25 cellular contexts compared by ENCODE assay signal in the genomic region with DNA sequence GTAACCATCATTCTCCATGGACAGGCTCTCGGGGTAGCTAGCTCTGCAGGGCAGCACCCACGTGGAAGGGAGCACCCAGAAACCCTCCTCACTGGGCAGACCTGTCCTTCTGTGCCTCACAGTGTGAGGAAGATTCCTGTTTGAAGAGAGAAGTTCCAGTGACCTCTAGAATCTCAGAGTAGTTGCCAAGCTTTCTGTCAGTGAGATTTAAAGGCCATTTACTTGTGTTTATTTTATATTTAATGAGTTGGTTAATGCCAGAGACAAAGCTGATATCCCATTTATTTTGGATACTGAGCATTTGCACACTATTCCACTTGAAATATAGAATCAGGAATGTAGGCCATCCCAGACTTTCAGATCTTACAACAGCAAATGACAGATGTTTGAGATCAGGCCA. TPM values are rescaled to one million over a fixed set of nuclear protein-coding genes. Genes with fewer than 3 reads are reported as not detected.
"Had no signal": no experiment of that assay in that cellular context is flagged by ENCODE, and none has a peak within 500 bp of the region (broad histone marks: within the 10 kb centered on the region; RNA-seq: fewer than 3 reads in every experiment).

No MANE protein-coding gene starts in this region.

- H3K4me3 ChIP-seq: coronary artery, esophagus squamous epithelium, heart right ventricle, left lung, pancreas, right atrium auricular region, suprapubic skin, vagina had no signal

- H3K4me1 ChIP-seq: pancreas had no signal

- H3K27me3 ChIP-seq: esophagus squamous epithelium, heart right ventricle, left lung, pancreas, right atrium auricular region, suprapubic skin, vagina had no signal

- DNase-seq: dermis blood vessel endothelial cell; effector memory CD8-positive, alpha-beta T cell; erythroblast; esophagus squamous epithelium; foreskin melanocyte; glutamatergic neuron; heart right ventricle; hippocampal formation; left cardiac atrium; left lung; mesendoderm; midbrain; naive thymus-derived CD8-positive, alpha-beta T cell; nephron progenitor cell; pancreas; stimulated activated CD4-positive, alpha-beta T cell treated with anti-CD3 and anti-CD28 coated beads, Interleukin-2, amount 100 ng/mL, for 24 hours; stimulated activated CD4-positive, alpha-beta T cell treated with anti-CD3 and anti-CD28 coated beads, Interleukin-4, amount 100 ng/mL, for 24 hours; stimulated activated naive CD8-positive, alpha-beta T cell treated with anti-CD3 and anti-CD28 coated beads, Interleukin-15, Interleukin-2, amounts not matched to agents 100 U/mL and 50 U/mL, for 24 hours; trophoblast cell had no signal

- ATAC-seq: effector memory CD8-positive, alpha-beta T cell; heart right ventricle; left cardiac atrium; left lung; naive thymus-derived CD8-positive, alpha-beta T cell; pancreas; sciatic nerve; stimulated activated effector memory CD8-positive, alpha-beta T cell treated with anti-CD3 and anti-CD28 coated beads, Interleukin-12 subunit alpha, Interleukin-12 subunit beta, amount 100 ng/mL, for 72 hours; stimulated activated naive CD8-positive, alpha-beta T cell treated with anti-CD3 and anti-CD28 coated beads, Interleukin-15, Interleukin-2, amounts not matched to agents 100 U/mL and 50 U/mL, for 24 hours had no signal

- H3K36me3 ChIP-seq: esophagus squamous epithelium, pancreas, right atrium auricular region, suprapubic skin, vagina had no signal

- H3K9me3 ChIP-seq: esophagus squamous epithelium, left lung, pancreas, right atrium auricular region, suprapubic skin, vagina had no signal

- H3K27ac ChIP-seq: coronary artery, esophagus squamous epithelium, heart right ventricle, left lung, pancreas, right atrium auricular region, suprapubic skin, vagina had no signal

RNA-seq across cellular contexts. Expression of a gene that starts 28.7 kb away (rescaled TPM):
- total RNA-seq: naive thymus-derived CD8-positive, alpha-beta T cell had no signal
